In genomic region chr12:109596418-109597244, GRCh38 we compare ENCODE assay signal across 1 cellular context.
TF ChIP-seq lines count a peak whose summit lies in the region.

No MANE protein-coding gene starts in this region.

TF ChIP-seq in GM23338, 12 proteins besides CTCF, POLR2A, EP300 and RAD21 (continued from another document):
- no peak for TF ChIP-seq EZH2phosphoT487 (IDR thresholded peaks at IDR 0.05; ENCODE audit: unreplicated experiment)
- TF ChIP-seq EZH2 (IDR thresholded peaks at IDR 0.05; ENCODE audit: low read depth, unreplicated experiment) = no peak
- TF ChIP-seq STAT1 (IDR thresholded peaks at IDR 0.05; ENCODE audit: unreplicated experiment) = no peak
- TF ChIP-seq NANOG (IDR thresholded peaks at IDR 0.05; ENCODE audit: borderline replicate concordance) = no peak
- TF ChIP-seq JUNB (IDR thresholded peaks at IDR 0.05; ENCODE audit: unreplicated experiment) = no peak
- TF ChIP-seq ETS1 (IDR thresholded peaks at IDR 0.05) = no peak
